Comparison of ENCODE assay signal across 6 cellular contexts in genomic region chr2:237102428-237102827, GRCh38.
"Had no signal": no experiment of that assay in that cellular context is flagged by ENCODE, and none has a peak within 500 bp of the region (broad histone marks: within the 10 kb centered on the region; RNA-seq: fewer than 3 reads in every experiment).

No MANE protein-coding gene starts in this region.

- H3K27me3 Mint-ChIP-seq: IgD-negative memory B cell had no signal

- H3K27ac Mint-ChIP-seq: H9, IgD-negative memory B cell had no signal

- ATAC-seq: GM23338, HepG2 had no signal

- H3K27ac ChIP-seq: HL-60 had no signal

- H3K4me1 Mint-ChIP-seq: IgD-negative memory B cell had no signal

- H3K9me3 Mint-ChIP-seq: GM23338, H9, IgD-negative memory B cell had no signal

- H3K4me3 Mint-ChIP-seq: GM23338, H9, IgD-negative memory B cell had no signal

- DNase-seq: H9, HCEC 1CT had no signal

- H2AFZ ChIP-seq: GM23338 had no signal

- H3K4me2 ChIP-seq: GM23338 had no signal

- H3K4me3 ChIP-seq: GM23338 had no signal
